10 cellular contexts compared by ENCODE assay signal in genomic region chr1:84480658-84481057, GRCh38. TPM values are rescaled to one million over a fixed set of nuclear protein-coding genes. Genes with fewer than 3 reads are reported as not detected.
A peak's percentile ranks its signal among the peaks of the same experiment; 100 is the strongest.
DNase-seq lines count a peak whose midpoint lies in the region; ATAC-seq, FAIRE-seq and TF ChIP-seq lines count a peak whose summit lies in the region.
"Had no signal": no experiment of that assay in that cellular context is flagged by ENCODE, and none has a peak within 500 bp of the region (broad histone marks: within the 10 kb centered on the region; RNA-seq: fewer than 3 reads in every experiment).

No MANE protein-coding gene starts in this region.

- H3K27ac ChIP-seq in cardiac muscle cell (no peak overlapping the region), RWPE2 (ENCODE audit: poor library complexity, severe bottlenecking) (no peak overlapping the region), thymus (ENCODE audit: low read depth) (no peak overlapping the region)

- H3K9me3 ChIP-seq in cardiac muscle cell (ENCODE audit: low read depth): no peaks in the 10 kb centered on the region
- no peaks in the 10 kb centered on the region for H3K9me3 ChIP-seq in RWPE2 (ENCODE audit: severe bottlenecking)
- peaks cover 2% of the 10 kb centered on the region for H3K9me3 ChIP-seq in thymus (ENCODE audit: control insufficient read depth)

- TF ChIP-seq POLR2A in GM12891 (IDR thresholded peaks at IDR 0.05; ENCODE audit: low read depth, low read length): no peak

- H3K27me3 ChIP-seq in cardiac muscle cell (peaks cover 24% of the 10 kb centered on the region), RWPE2 (ENCODE audit: insufficient read depth, poor library complexity, severe bottlenecking) (no peaks in the 10 kb centered on the region), thymus (ENCODE audit: control insufficient read depth, insufficient read depth) (peaks cover 5% of the 10 kb centered on the region)

- H3K4me3 ChIP-seq in cardiac muscle cell (peak overlapping the region; percentile 86), RWPE2 (ENCODE audit: severe bottlenecking) (peak overlapping the region; percentile 60), fibroblast of the aortic adventitia (ENCODE audit: low read depth, low read length) (peak overlapping the region; percentile 85), thymus (ENCODE audit: low read length) (peak overlapping the region; percentile 97)

- ATAC-seq in RWPE2 (ENCODE audit: low read depth): no peak

- WGBS in thymus: 96% methylated on average over 4 of the region's 4 CpGs

- DNase-seq in cardiac muscle cell (ENCODE audit: low read depth in 1 of 2, low spot score in 1 of 2) (no peak), cardiac septum (ENCODE audit: low spot score) (no peak), RWPE2 (ENCODE audit: low spot score) (no peak), fibroblast of the aortic adventitia (ENCODE audit: low read depth) (no peak), GM12891 (ENCODE audit: insufficient read length, low spot score) (no peak), NCI-H2196 treated with DMSO at 0.1 percent for 48 hours (lab: John Stamatoyannopoulos, UW; ENCODE audit: unreplicated experiment) (no peak), epidermal melanocyte (ENCODE audit: insufficient read length, low spot score) (no peak)
- DNase-seq: NCI-H2029 treated with DMSO at 0.1 percent for 48 hours; stimulated activated CD4-positive, alpha-beta T cell treated with anti-CD3 and anti-CD28 coated beads, Interleukin-2, amount 100 ng/mL, for 24 hours had no signal

- TF ChIP-seq CTCF in cardiac muscle cell (IDR thresholded peaks at IDR 0.05; ENCODE audit: low read depth, low read length) (no peak), RWPE2 (IDR thresholded peaks at IDR 0.05; ENCODE audit: poor library complexity, severe bottlenecking) (no peak), fibroblast of the aortic adventitia (IDR thresholded peaks at IDR 0.05; ENCODE audit: insufficient read depth, low read length) (no peak)

- intact Hi-C loops in cardiac septum (cut with DNase I): no loop called here

- H3K4me1 ChIP-seq in cardiac muscle cell (ENCODE audit: low read depth): peaks cover 9% of the 10 kb centered on the region
- peaks cover 14% of the 10 kb centered on the region for H3K4me1 ChIP-seq in RWPE2 (ENCODE audit: insufficient read depth, poor library complexity, severe bottlenecking)
- peaks cover 5% of the 10 kb centered on the region for H3K4me1 ChIP-seq in thymus (ENCODE audit: control insufficient read depth, insufficient read depth, low read length)

- FAIRE-seq in GM12891 (lab: Jason Lieb, UNC): no peak

- H3K36me3 ChIP-seq in cardiac muscle cell (peaks cover 23% of the 10 kb centered on the region), RWPE2 (ENCODE audit: low read depth) (peaks cover 44% of the 10 kb centered on the region), thymus (ENCODE audit: control insufficient read depth, insufficient read depth) (peaks cover 4% of the 10 kb centered on the region)

TF ChIP-seq in GM12891, 5 proteins besides CTCF, POLR2A, EP300 and RAD21:
- TF ChIP-seq PAX5 (IDR thresholded peaks at IDR 0.05; ENCODE audit: insufficient read depth, low read length, severe bottlenecking): no peak
- no peak for TF ChIP-seq POU2F2 (IDR thresholded peaks at IDR 0.05; ENCODE audit: low read depth, low read length)
- no peak for TF ChIP-seq TAF1 (IDR thresholded peaks at IDR 0.05; ENCODE audit: low read depth, low read length)
- TF ChIP-seq POLR2AphosphoS5 (IDR thresholded peaks at IDR 0.05; ENCODE audit: low read depth, low read length): no peak
- no peak for TF ChIP-seq SPI1 (IDR thresholded peaks at IDR 0.05; ENCODE audit: low read depth, low read length)

RNA-seq across cellular contexts. Expression of gene RPF1, which starts 1.6 kb away (rescaled TPM):
- 51.6 and 65.4 TPM in 2 replicates for total RNA-seq in cardiac muscle cell
- 44.7 and 48.3 TPM in 2 replicates for polyA plus RNA-seq in cardiac muscle cell
- total RNA-seq in cardiac septum: 34.3 TPM
- 17.9 and 51.6 TPM in 2 replicates for total RNA-seq in fibroblast of the aortic adventitia (ENCODE audit: low replicate concordance)
- polyA plus RNA-seq in thymus: 54.4 TPM
- polyA plus RNA-seq in GM12891 (2012; ENCODE audit: low read depth, missing spikeins): 34.3 TPM

RNA-seq across cellular contexts. Expression of gene SPATA1, which starts 25.5 kb away (rescaled TPM):
- total RNA-seq in cardiac muscle cell (1.2 and 2.1 TPM in 2 replicates), cardiac septum (1.2 TPM), fibroblast of the aortic adventitia (ENCODE audit: low replicate concordance) (0.41 and 3.0 TPM in 2 replicates)
- polyA plus RNA-seq in cardiac muscle cell (0.88 and 5.4 TPM in 2 replicates), thymus (3.7 TPM)
- polyA plus RNA-seq in GM12891 (2012; ENCODE audit: low read depth, missing spikeins): 1.9 TPM

RNA-seq across cellular contexts. Expression of gene GNG5, which starts 25.7 kb away (rescaled TPM):
- total RNA-seq in cardiac muscle cell (154 and 227 TPM in 2 replicates), cardiac septum (133 TPM), fibroblast of the aortic adventitia (ENCODE audit: low replicate concordance) (1.6 and 54.1 TPM in 2 replicates)
- polyA plus RNA-seq in cardiac muscle cell (706 and 838 TPM in 2 replicates), thymus (181 TPM)
- polyA plus RNA-seq in GM12891 (2012; ENCODE audit: low read depth, missing spikeins): 230 TPM
